In the genomic region with DNA sequence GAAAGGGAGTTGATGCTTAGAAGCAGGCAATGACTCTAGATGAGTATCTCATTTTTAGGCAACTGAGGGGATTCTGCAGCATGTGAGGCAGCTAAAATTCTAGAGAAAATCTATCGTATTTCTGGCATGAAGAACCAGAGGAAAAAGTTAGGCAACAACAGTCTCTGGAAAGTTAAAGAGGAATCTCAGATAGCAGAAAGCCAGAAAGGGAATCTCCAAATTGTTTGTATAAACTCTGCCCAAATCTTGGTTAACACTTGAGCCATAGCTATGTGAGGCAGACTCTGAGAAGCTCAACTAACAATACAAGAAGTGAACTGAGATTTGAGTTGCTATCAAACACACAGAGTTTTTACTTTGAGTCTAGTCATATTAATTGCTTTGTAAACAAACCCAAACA, we compare ENCODE assay signal across 1 cellular context.
TF ChIP-seq lines count a peak whose summit lies in the region.

No MANE protein-coding gene starts in this region.

TF ChIP-seq in WTC11, 78 proteins besides CTCF, POLR2A, EP300 and RAD21 (continued from another document):
- TF ChIP-seq, protein P1, sequence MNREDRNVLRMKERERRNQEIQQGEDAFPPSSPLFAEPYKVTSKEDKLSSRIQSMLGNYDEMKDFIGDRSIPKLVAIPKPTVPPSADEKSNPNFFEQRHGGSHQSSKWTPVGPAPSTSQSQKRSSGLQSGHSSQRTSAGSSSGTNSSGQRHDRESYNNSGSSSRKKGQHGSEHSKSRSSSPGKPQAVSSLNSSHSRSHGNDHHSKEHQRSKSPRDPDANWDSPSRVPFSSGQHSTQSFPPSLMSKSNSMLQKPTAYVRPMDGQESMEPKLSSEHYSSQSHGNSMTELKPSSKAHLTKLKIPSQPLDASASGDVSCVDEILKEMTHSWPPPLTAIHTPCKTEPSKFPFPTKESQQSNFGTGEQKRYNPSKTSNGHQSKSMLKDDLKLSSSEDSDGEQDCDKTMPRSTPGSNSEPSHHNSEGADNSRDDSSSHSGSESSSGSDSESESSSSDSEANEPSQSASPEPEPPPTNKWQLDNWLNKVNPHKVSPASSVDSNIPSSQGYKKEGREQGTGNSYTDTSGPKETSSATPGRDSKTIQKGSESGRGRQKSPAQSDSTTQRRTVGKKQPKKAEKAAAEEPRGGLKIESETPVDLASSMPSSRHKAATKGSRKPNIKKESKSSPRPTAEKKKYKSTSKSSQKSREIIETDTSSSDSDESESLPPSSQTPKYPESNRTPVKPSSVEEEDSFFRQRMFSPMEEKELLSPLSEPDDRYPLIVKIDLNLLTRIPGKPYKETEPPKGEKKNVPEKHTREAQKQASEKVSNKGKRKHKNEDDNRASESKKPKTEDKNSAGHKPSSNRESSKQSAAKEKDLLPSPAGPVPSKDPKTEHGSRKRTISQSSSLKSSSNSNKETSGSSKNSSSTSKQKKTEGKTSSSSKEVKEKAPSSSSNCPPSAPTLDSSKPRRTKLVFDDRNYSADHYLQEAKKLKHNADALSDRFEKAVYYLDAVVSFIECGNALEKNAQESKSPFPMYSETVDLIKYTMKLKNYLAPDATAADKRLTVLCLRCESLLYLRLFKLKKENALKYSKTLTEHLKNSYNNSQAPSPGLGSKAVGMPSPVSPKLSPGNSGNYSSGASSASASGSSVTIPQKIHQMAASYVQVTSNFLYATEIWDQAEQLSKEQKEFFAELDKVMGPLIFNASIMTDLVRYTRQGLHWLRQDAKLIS (CRISPR knock-in tag; IDR thresholded peaks at IDR 0.05; ENCODE audit: borderline replicate concordance) = no peak
- TF ChIP-seq CREB1 (CRISPR knock-in tag; IDR thresholded peaks at IDR 0.05) = no peak
- no peak for TF ChIP-seq ZNF121 (CRISPR knock-in tag; IDR thresholded peaks at IDR 0.05)
- TF ChIP-seq, protein P2, sequence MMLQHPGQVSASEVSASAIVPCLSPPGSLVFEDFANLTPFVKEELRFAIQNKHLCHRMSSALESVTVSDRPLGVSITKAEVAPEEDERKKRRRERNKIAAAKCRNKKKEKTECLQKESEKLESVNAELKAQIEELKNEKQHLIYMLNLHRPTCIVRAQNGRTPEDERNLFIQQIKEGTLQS (CRISPR knock-in tag; conservative IDR thresholded peaks at IDR 0.05) = no peak
- TF ChIP-seq, protein P3, sequence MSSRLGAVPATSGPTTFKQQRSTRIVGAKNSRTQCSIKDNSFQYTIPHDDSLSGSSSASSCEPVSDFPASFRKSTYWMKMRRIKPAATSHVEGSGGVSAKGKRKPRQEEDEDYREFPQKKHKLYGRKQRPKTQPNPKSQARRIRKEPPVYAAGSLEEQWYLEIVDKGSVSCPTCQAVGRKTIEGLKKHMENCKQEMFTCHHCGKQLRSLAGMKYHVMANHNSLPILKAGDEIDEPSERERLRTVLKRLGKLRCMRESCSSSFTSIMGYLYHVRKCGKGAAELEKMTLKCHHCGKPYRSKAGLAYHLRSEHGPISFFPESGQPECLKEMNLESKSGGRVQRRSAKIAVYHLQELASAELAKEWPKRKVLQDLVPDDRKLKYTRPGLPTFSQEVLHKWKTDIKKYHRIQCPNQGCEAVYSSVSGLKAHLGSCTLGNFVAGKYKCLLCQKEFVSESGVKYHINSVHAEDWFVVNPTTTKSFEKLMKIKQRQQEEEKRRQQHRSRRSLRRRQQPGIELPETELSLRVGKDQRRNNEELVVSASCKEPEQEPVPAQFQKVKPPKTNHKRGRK (CRISPR knock-in tag; IDR thresholded peaks at IDR 0.05; ENCODE audit: borderline replicate concordance) = no peak
- TF ChIP-seq SMAD3 (CRISPR knock-in tag; IDR thresholded peaks at IDR 0.05; ENCODE audit: borderline replicate concordance) = no peak
- no peak for TF ChIP-seq KAT7 (CRISPR knock-in tag; IDR thresholded peaks at IDR 0.05; ENCODE audit: borderline replicate concordance)
- TF ChIP-seq, protein P4, sequence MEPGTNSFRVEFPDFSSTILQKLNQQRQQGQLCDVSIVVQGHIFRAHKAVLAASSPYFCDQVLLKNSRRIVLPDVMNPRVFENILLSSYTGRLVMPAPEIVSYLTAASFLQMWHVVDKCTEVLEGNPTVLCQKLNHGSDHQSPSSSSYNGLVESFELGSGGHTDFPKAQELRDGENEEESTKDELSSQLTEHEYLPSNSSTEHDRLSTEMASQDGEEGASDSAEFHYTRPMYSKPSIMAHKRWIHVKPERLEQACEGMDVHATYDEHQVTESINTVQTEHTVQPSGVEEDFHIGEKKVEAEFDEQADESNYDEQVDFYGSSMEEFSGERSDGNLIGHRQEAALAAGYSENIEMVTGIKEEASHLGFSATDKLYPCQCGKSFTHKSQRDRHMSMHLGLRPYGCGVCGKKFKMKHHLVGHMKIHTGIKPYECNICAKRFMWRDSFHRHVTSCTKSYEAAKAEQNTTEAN (CRISPR knock-in tag; IDR thresholded peaks at IDR 0.05) = no peak
- TF ChIP-seq PRRX2 (CRISPR knock-in tag; IDR thresholded peaks at IDR 0.05) = no peak
- TF ChIP-seq FOXK1 (CRISPR knock-in tag; IDR thresholded peaks at IDR 0.05) = no peak
- no peak for TF ChIP-seq RORB (CRISPR knock-in tag; IDR thresholded peaks at IDR 0.05)
- no peak for TF ChIP-seq ZBTB21 (CRISPR knock-in tag; IDR thresholded peaks at IDR 0.05; ENCODE audit: borderline replicate concordance)
- no peak for TF ChIP-seq ATF1 (CRISPR knock-in tag; IDR thresholded peaks at IDR 0.05)
- no peak for TF ChIP-seq ZNF138 (CRISPR knock-in tag; conservative IDR thresholded peaks at IDR 0.05)
- TF ChIP-seq, protein P5, sequence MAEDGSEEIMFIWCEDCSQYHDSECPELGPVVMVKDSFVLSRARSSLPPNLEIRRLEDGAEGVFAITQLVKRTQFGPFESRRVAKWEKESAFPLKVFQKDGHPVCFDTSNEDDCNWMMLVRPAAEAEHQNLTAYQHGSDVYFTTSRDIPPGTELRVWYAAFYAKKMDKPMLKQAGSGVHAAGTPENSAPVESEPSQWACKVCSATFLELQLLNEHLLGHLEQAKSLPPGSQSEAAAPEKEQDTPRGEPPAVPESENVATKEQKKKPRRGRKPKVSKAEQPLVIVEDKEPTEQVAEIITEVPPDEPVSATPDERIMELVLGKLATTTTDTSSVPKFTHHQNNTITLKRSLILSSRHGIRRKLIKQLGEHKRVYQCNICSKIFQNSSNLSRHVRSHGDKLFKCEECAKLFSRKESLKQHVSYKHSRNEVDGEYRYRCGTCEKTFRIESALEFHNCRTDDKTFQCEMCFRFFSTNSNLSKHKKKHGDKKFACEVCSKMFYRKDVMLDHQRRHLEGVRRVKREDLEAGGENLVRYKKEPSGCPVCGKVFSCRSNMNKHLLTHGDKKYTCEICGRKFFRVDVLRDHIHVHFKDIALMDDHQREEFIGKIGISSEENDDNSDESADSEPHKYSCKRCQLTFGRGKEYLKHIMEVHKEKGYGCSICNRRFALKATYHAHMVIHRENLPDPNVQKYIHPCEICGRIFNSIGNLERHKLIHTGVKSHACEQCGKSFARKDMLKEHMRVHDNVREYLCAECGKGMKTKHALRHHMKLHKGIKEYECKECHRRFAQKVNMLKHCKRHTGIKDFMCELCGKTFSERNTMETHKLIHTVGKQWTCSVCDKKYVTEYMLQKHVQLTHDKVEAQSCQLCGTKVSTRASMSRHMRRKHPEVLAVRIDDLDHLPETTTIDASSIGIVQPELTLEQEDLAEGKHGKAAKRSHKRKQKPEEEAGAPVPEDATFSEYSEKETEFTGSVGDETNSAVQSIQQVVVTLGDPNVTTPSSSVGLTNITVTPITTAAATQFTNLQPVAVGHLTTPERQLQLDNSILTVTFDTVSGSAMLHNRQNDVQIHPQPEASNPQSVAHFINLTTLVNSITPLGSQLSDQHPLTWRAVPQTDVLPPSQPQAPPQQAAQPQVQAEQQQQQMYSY (CRISPR knock-in tag; IDR thresholded peaks at IDR 0.05) = no peak
- TF ChIP-seq, protein P6, sequence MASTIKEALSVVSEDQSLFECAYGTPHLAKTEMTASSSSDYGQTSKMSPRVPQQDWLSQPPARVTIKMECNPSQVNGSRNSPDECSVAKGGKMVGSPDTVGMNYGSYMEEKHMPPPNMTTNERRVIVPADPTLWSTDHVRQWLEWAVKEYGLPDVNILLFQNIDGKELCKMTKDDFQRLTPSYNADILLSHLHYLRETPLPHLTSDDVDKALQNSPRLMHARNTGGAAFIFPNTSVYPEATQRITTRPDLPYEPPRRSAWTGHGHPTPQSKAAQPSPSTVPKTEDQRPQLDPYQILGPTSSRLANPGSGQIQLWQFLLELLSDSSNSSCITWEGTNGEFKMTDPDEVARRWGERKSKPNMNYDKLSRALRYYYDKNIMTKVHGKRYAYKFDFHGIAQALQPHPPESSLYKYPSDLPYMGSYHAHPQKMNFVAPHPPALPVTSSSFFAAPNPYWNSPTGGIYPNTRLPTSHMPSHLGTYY (CRISPR knock-in tag; IDR thresholded peaks at IDR 0.05) = no peak
- no peak for TF ChIP-seq NFATC4 (CRISPR knock-in tag; IDR thresholded peaks at IDR 0.05)
